In the genomic region with DNA sequence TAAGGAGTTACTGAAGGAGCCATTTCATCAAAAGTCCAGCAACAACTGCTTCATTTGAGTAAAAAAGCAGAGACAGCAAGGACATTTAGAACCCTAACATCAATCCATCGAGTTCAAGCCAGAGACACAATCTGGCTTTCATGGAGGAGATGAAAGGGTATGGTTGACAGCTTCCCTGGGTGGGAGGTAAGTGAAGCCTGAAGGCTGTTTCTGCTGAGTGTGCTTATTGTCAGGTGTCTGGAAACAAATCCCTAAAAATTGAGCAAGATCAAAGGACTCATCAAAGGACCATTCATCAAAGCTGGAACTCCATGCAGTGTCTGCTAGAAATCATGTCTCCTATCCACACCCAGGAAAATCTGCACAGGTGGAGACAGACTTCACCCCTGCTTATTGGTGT, we compare ENCODE assay signal across 18 cellular contexts.
DNase-seq lines count a peak whose midpoint lies in the region; ATAC-seq, FAIRE-seq and TF ChIP-seq lines count a peak whose summit lies in the region.
"Had no signal": no experiment of that assay in that cellular context is flagged by ENCODE, and none has a peak within 500 bp of the region (broad histone marks: within the 10 kb centered on the region; RNA-seq: fewer than 3 reads in every experiment).

No MANE protein-coding gene starts in this region.

- CTCF ChIA-PET in HepG2 (lab: Yijun Ruan, JAX; ENCODE audit: low intra/inter-chr PET ratio, low total read pairs), result no interaction called here

- no peaks in the 10 kb centered on the region for H3K27me3 ChIP-seq in HepG2 (ENCODE audit: control insufficient read depth in 1 of 2, insufficient read depth in 2 of 2, low read length in 2 of 2)
- H3K27me3 ChIP-seq in right lobe of liver, result no peaks in the 10 kb centered on the region
- no peaks in the 10 kb centered on the region for H3K27me3 ChIP-seq in bronchial epithelial cell (ENCODE audit: control insufficient read depth, insufficient read depth, low read length)
- H3K27me3 ChIP-seq: BLaER1 had no signal

- no peaks in the 10 kb centered on the region for H4K20me1 ChIP-seq in HepG2 (ENCODE audit: insufficient read depth, low read length)
- H4K20me1 ChIP-seq: BLaER1 had no signal

- no peaks in the 10 kb centered on the region for H3K36me3 ChIP-seq in HepG2 (replicated peaks in 1 of 2; ENCODE audit: control insufficient read depth in 1 of 2, insufficient read depth in 2 of 2, low read length in 2 of 2)
- H3K36me3 ChIP-seq in right lobe of liver, result no peaks in the 10 kb centered on the region
- H3K36me3 ChIP-seq in bronchial epithelial cell (ENCODE audit: control insufficient read depth, insufficient read depth, low read length), result no peaks in the 10 kb centered on the region
- H3K36me3 ChIP-seq: BLaER1 had no signal

- no peak for TF ChIP-seq RAD21 in HepG2 (CRISPR knock-in tag; IDR thresholded peaks at IDR 0.05)

- 0% methylated on average over 1 of the region's 1 CpG for WGBS in HepG2 (ENCODE audit: low lambda C conversion rate)
- WGBS in right lobe of liver (ENCODE audit: insufficient coverage, low coverage, low lambda C conversion rate, missing lambda C conversion rate), result 78% methylated on average over 1 of the region's 1 CpG

- H3K9ac ChIP-seq in HepG2 (ENCODE audit: insufficient read depth, low read depth, low read length), result no peak overlapping the region
- H3K9ac ChIP-seq: BLaER1 had no signal

- TF ChIP-seq POLR2A in HepG2 (IDR thresholded peaks at IDR 0.05; ENCODE audit: insufficient read depth in 1 of 2, low read depth in 2 of 2, low read length in 2 of 2) (no peak), right lobe of liver (IDR thresholded peaks at IDR 0.05) (no peak)

- peaks cover 26% of the 10 kb centered on the region for H3K4me1 Mint-ChIP-seq in nephron
- H3K4me1 Mint-ChIP-seq: CD14-positive monocyte; CD4-positive, alpha-beta memory T cell had no signal

- no peaks in the 10 kb centered on the region for H3K27me3 Mint-ChIP-seq in nephron (ENCODE audit: low read depth)
- H3K27me3 Mint-ChIP-seq: IgD-negative memory B cell had no signal

- H3K4me1 ChIP-seq in HepG2 (ENCODE audit: insufficient read depth, low read length), result no peaks in the 10 kb centered on the region
- peaks cover 0 to 15% (median 7%) of the 10 kb centered on the region in 4 donors for H3K4me1 ChIP-seq in right lobe of liver
- H3K4me1 ChIP-seq: BLaER1 had no signal

- DNase-seq in HepG2 (ENCODE audit: low spot score) (no peak), right lobe of liver (no peak), bronchial epithelial cell (ENCODE audit: low read depth) (no peak), NCI-H748 (lab: John Stamatoyannopoulos, UW; ENCODE audit: unreplicated experiment) (no peak), KG1 (lab: John Stamatoyannopoulos, UW) (no peak), NCI-H1105 (lab: John Stamatoyannopoulos, UW) (no peak), NCI-H2081 (lab: John Stamatoyannopoulos, UW) (no peak)
- DNase-seq: CD4-positive, alpha-beta memory T cell; DMS153; DMS79; GF-D8; GOT3; H9 had no signal

- POLR2A ChIA-PET in HepG2 (lab: Yijun Ruan, JAX), result no interaction called here

- TF ChIP-seq CTCF in HepG2 (CRISPR knock-in tag; IDR thresholded peaks at IDR 0.05), result no peak
- no peak for TF ChIP-seq CTCF in right lobe of liver (IDR thresholded peaks at IDR 0.05)
- no peak for TF ChIP-seq CTCF in bronchial epithelial cell (IDR thresholded peaks at IDR 0.05; ENCODE audit: insufficient read depth, low read length, severe bottlenecking)
- TF ChIP-seq CTCF in nephron (IDR thresholded peaks at IDR 0.05; ENCODE audit: unreplicated experiment in 3 of 3), result no peak

- no peak for FAIRE-seq in HepG2 (lab: Jason Lieb, UNC)
- FAIRE-seq in bronchial epithelial cell (lab: Jason Lieb, UNC), result peak; percentile 43

- in situ Hi-C loops in HepG2 (cut with HindIII; ENCODE audit: extremely low pct_ligation_motif_present, low pct_unique_long_range_greater_than_20kb), result no loop called here

- intact Hi-C loops in HepG2 (cut with micrococcal nuclease; ENCODE audit: unreplicated experiment), result no loop called here
- intact Hi-C loops in right lobe of liver (cut with DNase I), result no loop called here

- TF ChIP-seq EP300 in HepG2 (IDR thresholded peaks at IDR 0.05; ENCODE audit: low read depth in 2 of 2, low read length in 2 of 2), result no peak
- TF ChIP-seq EP300 in HepG2 (CRISPR knock-in tag; IDR thresholded peaks at IDR 0.05; ENCODE audit: borderline replicate concordance), result no peak

- H3K9me3 ChIP-seq in HepG2 (ENCODE audit: low read length) (no peaks in the 10 kb centered on the region), right lobe of liver (no peaks in the 10 kb centered on the region)
- H3K9me3 ChIP-seq: BLaER1 had no signal

- H3K36me3 Mint-ChIP-seq in nephron (ENCODE audit: low read depth), result no peaks in the 10 kb centered on the region
- H3K36me3 Mint-ChIP-seq: CD14-positive monocyte; CD4-positive, alpha-beta memory T cell had no signal

- no peak overlapping the region for H3K27ac ChIP-seq in HepG2 (ENCODE audit: extremely low read length, insufficient read depth, low read length)
- no peak overlapping the region for H3K27ac ChIP-seq in right lobe of liver
- H3K27ac ChIP-seq: 22Rv1, BLaER1 had no signal

- H3K4me3 Mint-ChIP-seq in nephron, result no peak overlapping the region
- H3K4me3 Mint-ChIP-seq: CD14-positive monocyte; CD4-positive, alpha-beta memory T cell; H9 had no signal

- H2AFZ ChIP-seq in HepG2 (ENCODE audit: low read length), result no peak overlapping the region

- no peaks in the 10 kb centered on the region for H3K79me2 ChIP-seq in HepG2 (ENCODE audit: insufficient read depth, low read length)

- H3K4me3 ChIP-seq in HepG2 (replicated peaks in 1 of 3; ENCODE audit: insufficient read depth in 1 of 3, low read depth in 2 of 3, low read length in 3 of 3), result no peak overlapping the region
- H3K4me3 ChIP-seq in right lobe of liver, result no peak overlapping the region
- H3K4me3 ChIP-seq in bronchial epithelial cell (ENCODE audit: low read depth, low read length), result no peak overlapping the region
- H3K4me3 ChIP-seq: BLaER1 had no signal

- ATAC-seq in HepG2, result no peak
- no peak for ATAC-seq in right lobe of liver

- no TSS peak for BruUV-seq in HepG2 (replicated peaks; lab: Mats Ljungman, UMichigan)

- no peak overlapping the region for H3K4me2 ChIP-seq in HepG2 (ENCODE audit: low read depth, low read length)
- H3K4me2 ChIP-seq: BLaER1 had no signal

- H3K27ac Mint-ChIP-seq in nephron, result peak overlapping the region; percentile 9 to 67 (median 47)
- H3K27ac Mint-ChIP-seq: CD14-positive monocyte; CD4-positive, alpha-beta memory T cell; H9; IgD-negative memory B cell had no signal

- H3K9me3 Mint-ChIP-seq in nephron, result no peaks in the 10 kb centered on the region
- H3K9me3 Mint-ChIP-seq: CD14-positive monocyte; CD4-positive, alpha-beta memory T cell; H9; IgD-negative memory B cell had no signal

TF ChIP-seq in HepG2, 621 proteins besides CTCF, POLR2A, EP300 and RAD21:
- TF ChIP-seq ZNF275 (CRISPR knock-in tag; IDR thresholded peaks at IDR 0.05; ENCODE audit: borderline replicate concordance) (no peak), MAFK (conservative IDR thresholded peaks at IDR 0.05 in 1 of 2, IDR thresholded peaks at IDR 0.05 in 1 of 2; ENCODE audit: low read length in 2 of 2) (peak; percentile 78 to 87), MAFF (IDR thresholded peaks at IDR 0.05; ENCODE audit: low read depth, low read length) (peak; percentile 80)
